In the genomic region with DNA sequence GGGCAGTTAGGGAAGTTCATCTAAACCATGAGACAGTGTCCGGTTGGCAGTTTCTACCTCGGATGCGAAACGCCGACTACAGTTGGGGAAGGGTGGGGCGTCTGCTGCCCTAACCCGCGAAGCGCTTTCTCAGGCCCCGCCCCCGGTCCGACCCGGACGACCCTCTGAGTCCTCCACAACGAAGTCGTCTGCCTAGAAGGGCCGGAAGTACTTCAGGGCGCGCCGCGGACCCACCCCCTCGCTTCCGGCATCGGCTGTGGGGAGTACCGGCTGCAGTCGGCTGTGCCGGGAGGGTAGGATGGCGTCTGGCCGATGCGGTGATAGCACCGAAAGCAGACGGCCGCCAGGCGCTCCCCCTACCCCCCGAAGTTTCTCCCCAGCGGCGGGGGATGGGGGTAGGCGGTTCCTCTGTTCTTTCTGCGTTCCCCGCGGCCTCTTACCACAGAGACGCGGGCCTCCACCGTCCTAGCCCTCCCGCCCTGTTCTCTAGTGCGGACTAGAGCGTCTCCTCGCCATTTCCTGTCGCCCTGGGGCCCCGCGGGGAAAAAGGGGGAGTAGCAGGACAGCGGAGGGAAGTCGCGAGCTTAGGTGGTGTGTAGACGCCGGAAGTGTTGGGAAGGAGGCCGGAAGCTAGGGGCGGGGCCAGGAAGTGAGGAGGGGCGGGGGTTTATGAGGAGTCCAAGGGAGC, we compare ENCODE assay signal across 1 cellular context.
TF ChIP-seq lines count a peak whose summit lies in the region.

A gene (plus strand): TSS at position 241 of the 688 bp plus-strand sequence. CDS start 719 bp downstream, outside the sequence.

TF ChIP-seq in A549, 52 proteins besides CTCF, POLR2A, EP300 and RAD21 (continued from another document):
- TF ChIP-seq, protein P1, sequence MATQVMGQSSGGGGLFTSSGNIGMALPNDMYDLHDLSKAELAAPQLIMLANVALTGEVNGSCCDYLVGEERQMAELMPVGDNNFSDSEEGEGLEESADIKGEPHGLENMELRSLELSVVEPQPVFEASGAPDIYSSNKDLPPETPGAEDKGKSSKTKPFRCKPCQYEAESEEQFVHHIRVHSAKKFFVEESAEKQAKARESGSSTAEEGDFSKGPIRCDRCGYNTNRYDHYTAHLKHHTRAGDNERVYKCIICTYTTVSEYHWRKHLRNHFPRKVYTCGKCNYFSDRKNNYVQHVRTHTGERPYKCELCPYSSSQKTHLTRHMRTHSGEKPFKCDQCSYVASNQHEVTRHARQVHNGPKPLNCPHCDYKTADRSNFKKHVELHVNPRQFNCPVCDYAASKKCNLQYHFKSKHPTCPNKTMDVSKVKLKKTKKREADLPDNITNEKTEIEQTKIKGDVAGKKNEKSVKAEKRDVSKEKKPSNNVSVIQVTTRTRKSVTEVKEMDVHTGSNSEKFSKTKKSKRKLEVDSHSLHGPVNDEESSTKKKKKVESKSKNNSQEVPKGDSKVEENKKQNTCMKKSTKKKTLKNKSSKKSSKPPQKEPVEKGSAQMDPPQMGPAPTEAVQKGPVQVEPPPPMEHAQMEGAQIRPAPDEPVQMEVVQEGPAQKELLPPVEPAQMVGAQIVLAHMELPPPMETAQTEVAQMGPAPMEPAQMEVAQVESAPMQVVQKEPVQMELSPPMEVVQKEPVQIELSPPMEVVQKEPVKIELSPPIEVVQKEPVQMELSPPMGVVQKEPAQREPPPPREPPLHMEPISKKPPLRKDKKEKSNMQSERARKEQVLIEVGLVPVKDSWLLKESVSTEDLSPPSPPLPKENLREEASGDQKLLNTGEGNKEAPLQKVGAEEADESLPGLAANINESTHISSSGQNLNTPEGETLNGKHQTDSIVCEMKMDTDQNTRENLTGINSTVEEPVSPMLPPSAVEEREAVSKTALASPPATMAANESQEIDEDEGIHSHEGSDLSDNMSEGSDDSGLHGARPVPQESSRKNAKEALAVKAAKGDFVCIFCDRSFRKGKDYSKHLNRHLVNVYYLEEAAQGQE (IDR thresholded peaks at IDR 0.05), result no peak; the same call in 1 of the 2 replicates
- TF ChIP-seq KDM5A (IDR thresholded peaks at IDR 0.05) (0 out of 2 replicates have a peak, but pooled peaks have one; percentile 14), RARB (CRISPR knock-in tag; IDR thresholded peaks at IDR 0.05) (0 out of 2 replicates have a peak, but pooled peaks have one; percentile 14), SREBF2 (IDR thresholded peaks at IDR 0.05) (no peak), SMC3 (IDR thresholded peaks at IDR 0.05) (no peak), CEBPB (IDR thresholded peaks at IDR 0.05) (peak in 1 of 2 experiments; percentile 12; a peak in 1 of 4 replicates)
TF ChIP-seq in A549: peak in this region for 18.
